16 cellular contexts compared by ENCODE assay signal in genomic region chr3:142808103-142808917, GRCh38.
DNase-seq lines count a peak whose midpoint lies in the region; ATAC-seq, FAIRE-seq and TF ChIP-seq lines count a peak whose summit lies in the region.
"Had no signal": no experiment of that assay in that cellular context is flagged by ENCODE, and none has a peak within 500 bp of the region (broad histone marks: within the 10 kb centered on the region; RNA-seq: fewer than 3 reads in every experiment).

No MANE protein-coding gene starts in this region.

- intact Hi-C loops in activated CD4-positive, alpha-beta T cell treated with anti-CD3 and anti-CD28 coated beads for 36 hours (cut with DNase I, micrococcal nuclease) = no loop called here
- intact Hi-C loops in stomach (cut with DNase I; ENCODE audit: low total_unique reads) = no loop called here

- POLR2A ChIA-PET in activated CD4-positive, alpha-beta T cell treated with anti-CD3 and anti-CD28 coated beads for 36 hours (lab: Charles Lee) = no interaction called here
- POLR2A ChIA-PET in activated CD4-positive, alpha-beta T cell treated with anti-CD3 and anti-CD28 coated beads, Interleukin-2, amount 10 ng/mL, durations not matched to agents 7 days and 5 days (lab: Charles Lee) = interaction anchor here (0.6 kb wide), 1 partner anchor 257 kb away, joined by 4 read pairs; no protein-coding TSS in a partner anchor

- TF ChIP-seq CTCF in brain microvascular endothelial cell (IDR thresholded peaks at IDR 0.05; ENCODE audit: low read depth, low read length, missing control alignments) (no peak), stomach (IDR thresholded peaks at IDR 0.05) (no peak)

- DNase-seq in activated CD4-positive, alpha-beta T cell treated with anti-CD3 and anti-CD28 coated beads for 36 hours = peak; percentile 15
- DNase-seq in activated CD4-positive, alpha-beta T cell treated with anti-CD3 and anti-CD28 coated beads, Interleukin-2, amount 10 ng/mL, durations not matched to agents 7 days and 5 days = no peak
- DNase-seq in LoVo (ENCODE audit: low spot score) (peak; percentile 6), brain microvascular endothelial cell (peak; percentile 57), stomach (no peak), NCI-H2107 (lab: John Stamatoyannopoulos, UW) (no peak), GM12891 (ENCODE audit: insufficient read length, low spot score) (no peak)
- DNase-seq in natural killer cell treated with Interleukin-12 subunit alpha and Interleukin-12 subunit beta and Interleukin-15 and Interleukin-18, amount 100 ng/mL, for 72 hours (ENCODE audit: low spot score) = no peak
- DNase-seq: KBM-7; naive thymus-derived CD8-positive, alpha-beta T cell; NCI-H524 treated with DMSO at 0.1 percent for 48 hours; stimulated activated CD4-positive, alpha-beta T cell treated with anti-CD3 and anti-CD28 coated beads, Interleukin-2, amount 100 ng/mL, for 48 hours; upper lobe of left lung had no signal

- ATAC-seq in activated CD4-positive, alpha-beta T cell treated with anti-CD3 and anti-CD28 coated beads for 36 hours = peak; percentile 78
- ATAC-seq in natural killer cell treated with Interleukin-12 subunit alpha and Interleukin-12 subunit beta and Interleukin-15 and Interleukin-18, amount 100 ng/mL, for 72 hours = peak; percentile 65 to 79
- ATAC-seq: naive thymus-derived CD8-positive, alpha-beta T cell had no signal

- H3K27ac ChIP-seq in brain microvascular endothelial cell (no peak overlapping the region), stomach (no peak overlapping the region)
- H3K27ac ChIP-seq: 22Rv1, upper lobe of left lung had no signal

- H3K36me3 ChIP-seq in brain microvascular endothelial cell (replicated peaks) (no peaks in the 10 kb centered on the region), stomach (peaks cover 0 to 11% (median 5%) of the 10 kb centered on the region in 4 donors)

- no peak overlapping the region for H3K4me3 ChIP-seq in brain microvascular endothelial cell (ENCODE audit: low read depth, low read length)
- H3K4me3 ChIP-seq in stomach = no peak overlapping the region
- H3K4me3 ChIP-seq: upper lobe of left lung had no signal

- no peak for TF ChIP-seq EP300 in stomach (IDR thresholded peaks at IDR 0.05)

- H3K27me3 Mint-ChIP-seq in activated CD4-positive, alpha-beta T cell treated with anti-CD3 and anti-CD28 coated beads for 36 hours = peaks cover 2% of the 10 kb centered on the region
- peaks cover 9% of the 10 kb centered on the region for H3K27me3 Mint-ChIP-seq in activated CD4-positive, alpha-beta T cell treated with anti-CD3 and anti-CD28 coated beads, Interleukin-2, amount 10 ng/mL, durations not matched to agents 7 days and 5 days
- H3K27me3 Mint-ChIP-seq in natural killer cell treated with Interleukin-12 subunit alpha and Interleukin-12 subunit beta and Interleukin-15 and Interleukin-18, amount 100 ng/mL, for 72 hours = peaks cover under 1 to 18% of the 10 kb centered on the region in 2 donors
- H3K27me3 Mint-ChIP-seq: activated naive CD8-positive, alpha-beta T cell had no signal

- CTCF ChIA-PET in activated CD4-positive, alpha-beta T cell treated with anti-CD3 and anti-CD28 coated beads for 36 hours (lab: Charles Lee) = interaction anchor here (1.4 to 2.0 kb wide), 3 partner anchors 10 to 20 kb away, joined by 3 to 8 read pairs (median 3); no protein-coding TSS in a partner anchor
- CTCF ChIA-PET in activated CD4-positive, alpha-beta T cell treated with anti-CD3 and anti-CD28 coated beads, Interleukin-2, amount 10 ng/mL, durations not matched to agents 7 days and 5 days (lab: Charles Lee) = interaction anchor here (1.4 to 2.8 kb wide), 2 partner anchors 8 to 17 kb away, joined by 4 to 10 read pairs; no protein-coding TSS in a partner anchor

- peaks cover 4% of the 10 kb centered on the region for H3K4me1 Mint-ChIP-seq in activated CD4-positive, alpha-beta T cell treated with anti-CD3 and anti-CD28 coated beads for 36 hours
- no peaks in the 10 kb centered on the region for H3K4me1 Mint-ChIP-seq in activated CD4-positive, alpha-beta T cell treated with anti-CD3 and anti-CD28 coated beads, Interleukin-2, amount 10 ng/mL, durations not matched to agents 7 days and 5 days
- peaks cover 0 to 5% of the 10 kb centered on the region in 2 donors for H3K4me1 Mint-ChIP-seq in natural killer cell treated with Interleukin-12 subunit alpha and Interleukin-12 subunit beta and Interleukin-15 and Interleukin-18, amount 100 ng/mL, for 72 hours (ENCODE audit: low read depth in 2 of 2)
- H3K4me1 Mint-ChIP-seq: naive thymus-derived CD8-positive, alpha-beta T cell had no signal

- no peaks in the 10 kb centered on the region for H3K9me3 ChIP-seq in stomach
- H3K9me3 ChIP-seq: upper lobe of left lung had no signal

- H3K27ac Mint-ChIP-seq in activated CD4-positive, alpha-beta T cell treated with anti-CD3 and anti-CD28 coated beads for 36 hours = no peak overlapping the region
- no peak overlapping the region for H3K27ac Mint-ChIP-seq in activated CD4-positive, alpha-beta T cell treated with anti-CD3 and anti-CD28 coated beads, Interleukin-2, amount 10 ng/mL, durations not matched to agents 7 days and 5 days
- no peak overlapping the region for H3K27ac Mint-ChIP-seq in natural killer cell treated with Interleukin-12 subunit alpha and Interleukin-12 subunit beta and Interleukin-15 and Interleukin-18, amount 100 ng/mL, for 72 hours
- H3K27ac Mint-ChIP-seq: activated naive CD8-positive, alpha-beta T cell; naive thymus-derived CD8-positive, alpha-beta T cell had no signal

- H3K36me3 Mint-ChIP-seq in activated CD4-positive, alpha-beta T cell treated with anti-CD3 and anti-CD28 coated beads for 36 hours (ENCODE audit: low read depth) = no peaks in the 10 kb centered on the region
- H3K36me3 Mint-ChIP-seq in activated CD4-positive, alpha-beta T cell treated with anti-CD3 and anti-CD28 coated beads, Interleukin-2, amount 10 ng/mL, durations not matched to agents 7 days and 5 days (ENCODE audit: low read depth) = no peaks in the 10 kb centered on the region
- no peaks in the 10 kb centered on the region for H3K36me3 Mint-ChIP-seq in natural killer cell treated with Interleukin-12 subunit alpha and Interleukin-12 subunit beta and Interleukin-15 and Interleukin-18, amount 100 ng/mL, for 72 hours
- H3K36me3 Mint-ChIP-seq: activated naive CD8-positive, alpha-beta T cell had no signal

- no peak for TF ChIP-seq POLR2A in stomach (IDR thresholded peaks at IDR 0.05)
- no peak for TF ChIP-seq POLR2A in GM12891 (IDR thresholded peaks at IDR 0.05; ENCODE audit: low read depth, low read length)

- H3K27me3 ChIP-seq in brain microvascular endothelial cell (replicated peaks) (no peaks in the 10 kb centered on the region), stomach (no peaks in the 10 kb centered on the region)
- H3K27me3 ChIP-seq: upper lobe of left lung had no signal

- in situ Hi-C loops in brain microvascular endothelial cell (cut with HindIII; ENCODE audit: low pct_ligation_motif_present, low sequenced_read_pairs) = no loop called here

- FAIRE-seq in GM12891 (lab: Jason Lieb, UNC) = no peak
- FAIRE-seq: TTC549 had no signal

- H3K9me3 Mint-ChIP-seq in activated CD4-positive, alpha-beta T cell treated with anti-CD3 and anti-CD28 coated beads for 36 hours (ENCODE audit: low read depth) = no peaks in the 10 kb centered on the region
- H3K9me3 Mint-ChIP-seq in activated CD4-positive, alpha-beta T cell treated with anti-CD3 and anti-CD28 coated beads, Interleukin-2, amount 10 ng/mL, durations not matched to agents 7 days and 5 days = no peaks in the 10 kb centered on the region
- H3K9me3 Mint-ChIP-seq in natural killer cell treated with Interleukin-12 subunit alpha and Interleukin-12 subunit beta and Interleukin-15 and Interleukin-18, amount 100 ng/mL, for 72 hours = no peaks in the 10 kb centered on the region
- H3K9me3 Mint-ChIP-seq: naive thymus-derived CD8-positive, alpha-beta T cell had no signal

- no peaks in the 10 kb centered on the region for H3K4me1 ChIP-seq in stomach
- H3K4me1 ChIP-seq: upper lobe of left lung had no signal

- WGBS in stomach, 5 donors = 76 to 85% (median 81%) methylated on average over 9 of the region's 9 CpGs

- no peak overlapping the region for H3K4me3 Mint-ChIP-seq in activated CD4-positive, alpha-beta T cell treated with anti-CD3 and anti-CD28 coated beads for 36 hours
- H3K4me3 Mint-ChIP-seq in activated CD4-positive, alpha-beta T cell treated with anti-CD3 and anti-CD28 coated beads, Interleukin-2, amount 10 ng/mL, durations not matched to agents 7 days and 5 days = no peak overlapping the region
- no peak overlapping the region for H3K4me3 Mint-ChIP-seq in natural killer cell treated with Interleukin-12 subunit alpha and Interleukin-12 subunit beta and Interleukin-15 and Interleukin-18, amount 100 ng/mL, for 72 hours
- H3K4me3 Mint-ChIP-seq: activated naive CD8-positive, alpha-beta T cell; naive thymus-derived CD8-positive, alpha-beta T cell had no signal

TF ChIP-seq in GM12891, 5 proteins besides CTCF, POLR2A, EP300 and RAD21:
- no peak for TF ChIP-seq SPI1 (IDR thresholded peaks at IDR 0.05; ENCODE audit: low read depth, low read length)
- TF ChIP-seq POLR2AphosphoS5 (IDR thresholded peaks at IDR 0.05; ENCODE audit: low read depth, low read length) = no peak
- TF ChIP-seq POU2F2 (IDR thresholded peaks at IDR 0.05; ENCODE audit: low read depth, low read length) = no peak
- TF ChIP-seq TAF1 (IDR thresholded peaks at IDR 0.05; ENCODE audit: low read depth, low read length) = no peak
- no peak for TF ChIP-seq PAX5 (IDR thresholded peaks at IDR 0.05; ENCODE audit: insufficient read depth, low read length, severe bottlenecking)
TF ChIP-seq in GM12891: peak in this region for 0.

Comparison
In these comparisons a context has a peak if more than half of its experiments do, and no peak if none do; other contexts are left out.
1. DNase-seq: peak in activated CD4-positive, alpha-beta T cell treated with anti-CD3 and anti-CD28 coated beads for 36 hours (single experiment), LoVo (single experiment) and brain microvascular endothelial cell (single experiment); none in activated CD4-positive, alpha-beta T cell treated with anti-CD3 and anti-CD28 coated beads, Interleukin-2, amount 10 ng/mL, durations not matched to agents 7 days and 5 days (single experiment), natural killer cell treated with Interleukin-12 subunit alpha and Interleukin-12 subunit beta and Interleukin-15 and Interleukin-18, amount 100 ng/mL, for 72 hours (single experiment), stomach (single experiment), NCI-H2107 (single experiment) and GM12891 (single experiment).